34 cellular contexts compared by ENCODE assay signal in genomic region chr10:15539262-15539661, GRCh38.
"Had no signal": no experiment of that assay in that cellular context is flagged by ENCODE, and none has a peak within 500 bp of the region (broad histone marks: within the 10 kb centered on the region; RNA-seq: fewer than 3 reads in every experiment).

No MANE protein-coding gene starts in this region.

- H3K27me3 ChIP-seq: cardiac muscle cell, Peyer's patch had no signal

- H3K4me3 ChIP-seq: cardiac muscle cell, Peyer's patch had no signal

- H3K4me1 ChIP-seq: Peyer's patch had no signal

- H3K27ac ChIP-seq: cardiac muscle cell, Peyer's patch, WERI-Rb-1 had no signal

- DNase-seq: activated CD4-positive, alpha-beta memory T cell treated with anti-CD3 and anti-CD28 coated beads, Interleukin-2, amount 10 ng/mL, durations not matched to agents 7 days and 5 days; activated CD4-positive, alpha-beta T cell treated with anti-CD3 and anti-CD28 coated beads for 1 hour; activated CD4-positive, alpha-beta T cell treated with anti-CD3 and anti-CD28 coated beads for 48 hours; activated CD4-positive, CD25-positive, alpha-beta regulatory T cell; activated CD8-positive, alpha-beta memory T cell treated with anti-CD3 and anti-CD28 coated beads for 24 hours; activated CD8-positive, alpha-beta memory T cell treated with anti-CD3 and anti-CD28 coated beads, Interleukin-2, amount 10 ng/mL, durations not matched to agents 7 days and 5 days; activated CD8-positive, alpha-beta memory T cell treated with anti-CD3 and anti-CD28 coated beads, Interleukin-2, amount 50 U/mL, for 48 hours; activated effector memory CD4-positive, alpha-beta T cell treated with anti-CD3 and anti-CD28 coated beads, Interleukin-2, amount 50 U/mL, for 16 hours; activated naive CD4-positive, alpha-beta T cell; activated naive CD4-positive, alpha-beta T cell treated with anti-CD3 and anti-CD28 coated beads, Interleukin-2, amount 50 U/mL, for 16 hours; activated naive CD8-positive, alpha-beta T cell treated with anti-CD3 and anti-CD28 coated beads for 36 hours; activated T-cell treated with anti-CD3 and anti-CD28 coated beads, Interleukin-2, amount 50 U/mL, for 48 hours; amniotic stem cell; aorta; NCI-H1092; NCI-H1417; NCI-H146; NCI-H187; NCI-H2029 treated with DMSO at 0.1 percent for 48 hours; NCI-H2107; NCI-H2171 treated with DMSO at 0.1 percent for 48 hours; NCI-H2227 treated with DMSO at 0.1 percent for 48 hours; NCI-H446; NCI-H510A treated with DMSO at 0.1 percent for 48 hours; NCI-H526 treated with DMSO at 0.1 percent for 48 hours; NCI-H82; Peyer's patch; Right ventricle myocardium superior; SW 1271; T-helper 1 cell; T-helper 2 cell; T1000; WERI-Rb-1 had no signal

- H3K36me3 ChIP-seq: cardiac muscle cell, Peyer's patch, WERI-Rb-1 had no signal

- H3K9me3 ChIP-seq: Peyer's patch had no signal
